13 cellular contexts compared by ENCODE assay signal in genomic region chr19:11164879-11165406, GRCh38. TPM values are rescaled to one million over a fixed set of nuclear protein-coding genes. Genes with fewer than 3 reads are reported as not detected.
DNase-seq lines count a peak whose midpoint lies in the region; ATAC-seq and TF ChIP-seq lines count a peak whose summit lies in the region.
"Had no signal": no experiment of that assay in that cellular context is flagged by ENCODE, and none has a peak within 500 bp of the region (broad histone marks: within the 10 kb centered on the region; RNA-seq: fewer than 3 reads in every experiment).

No MANE protein-coding gene starts in this region.

- peaks cover 4% of the 10 kb centered on the region for H3K36me3 ChIP-seq in breast epithelium
- H3K36me3 ChIP-seq in mammary epithelial cell (ENCODE audit: insufficient read depth, low read length): no peaks in the 10 kb centered on the region

- intact Hi-C loops in breast epithelium (cut with DNase I; ENCODE audit: low total_unique reads): no loop called here
- intact Hi-C loops in mammary epithelial cell (cut with micrococcal nuclease): no loop called here
- intact Hi-C loops in Right ventricle myocardium superior (cut with DNase I): no loop called here

- H2AFZ ChIP-seq in mammary epithelial cell (ENCODE audit: low read depth, low read length): no peak overlapping the region

- peak; percentile 72 for ATAC-seq in Right ventricle myocardium superior (ENCODE audit: poor library complexity)
- no peak for ATAC-seq in GM18867 (IDR thresholded peaks at IDR 0.05; ENCODE audit: unreplicated experiment)
- ATAC-seq: T-cell had no signal

- no peaks in the 10 kb centered on the region for H3K79me2 ChIP-seq in mammary epithelial cell (ENCODE audit: insufficient read depth, low read length)

- H3K9me3 ChIP-seq in breast epithelium (no peaks in the 10 kb centered on the region), mammary epithelial cell (replicated peaks; ENCODE audit: insufficient read depth, low read length) (no peaks in the 10 kb centered on the region)

- H3K27me3 ChIP-seq in breast epithelium: no peaks in the 10 kb centered on the region
- no peaks in the 10 kb centered on the region for H3K27me3 ChIP-seq in mammary epithelial cell (ENCODE audit: insufficient read depth, low read length)

- 86% methylated on average over 14 of the region's 17 CpGs for WGBS in mammary epithelial cell (ENCODE audit: low coverage, missing lambda C conversion rate)

- no peak for TF ChIP-seq CTCF in breast epithelium (IDR thresholded peaks at IDR 0.05)
- TF ChIP-seq CTCF in mammary epithelial cell (conservative IDR thresholded peaks at IDR 0.05 in 1 of 2, IDR thresholded peaks at IDR 0.05 in 1 of 2; ENCODE audit: extremely low read depth in 1 of 2, insufficient read depth in 1 of 2, low read depth in 1 of 2, low read length in 2 of 2): no peak

- CTCF ChIA-PET in mammary epithelial cell (lab: Charles Lee; ENCODE audit: low non-redundant PET): no interaction called here

- TF ChIP-seq POLR2A in breast epithelium (IDR thresholded peaks at IDR 0.05): no peak

- dilution Hi-C loops in mammary epithelial cell (cut with HindIII; ENCODE audit: low sequenced_read_pairs): no loop called here

- DNase-seq in breast epithelium (ENCODE audit: low spot score in 2 of 2): no peak
- no peak for DNase-seq in mammary epithelial cell
- DNase-seq in Right ventricle myocardium superior: peak; percentile 92
- peak in 47 of 56 donors; percentile 8 to 76 (median 41) for DNase-seq in nucleus accumbens (lab: John Stamatoyannopoulos, UW)
- DNase-seq in DMS114 treated with DMSO at 0.1 percent for 48 hours (lab: John Stamatoyannopoulos, UW; ENCODE audit: unreplicated experiment): no peak
- no peak for DNase-seq in NCI-H748 treated with DMSO at 0.1 percent for 48 hours (lab: John Stamatoyannopoulos, UW)
- DNase-seq in NCI-H2029 treated with DMSO at 0.1 percent for 48 hours (lab: John Stamatoyannopoulos, UW): no peak
- DNase-seq: activated T-cell treated with anti-CD3 and anti-CD28 coated beads, Interleukin-2, amount 50 U/mL, for 24 hours; glutamatergic neuron; NCI-H226; T-cell had no signal

- H3K27ac ChIP-seq in breast epithelium (peak overlapping the region; percentile 71 to 91), mammary epithelial cell (ENCODE audit: insufficient read depth, low read depth, low read length) (no peak overlapping the region)
- H3K27ac ChIP-seq: 22Rv1 had no signal

- H4K20me1 ChIP-seq in mammary epithelial cell (ENCODE audit: insufficient read depth, low read length): no peaks in the 10 kb centered on the region

- no TSS peak for BruUV-seq in mammary epithelial cell (replicated peaks; lab: Mats Ljungman, UMichigan)

- no peak overlapping the region for H3K9ac ChIP-seq in mammary epithelial cell (ENCODE audit: insufficient read depth, low read length)

- H3K4me1 ChIP-seq in breast epithelium: peaks cover 0 to 2% of the 10 kb centered on the region in 2 donors
- H3K4me1 ChIP-seq in mammary epithelial cell (ENCODE audit: insufficient read depth, low read length): peaks cover 18% of the 10 kb centered on the region

- H3K4me2 ChIP-seq in mammary epithelial cell (ENCODE audit: insufficient read depth, low read depth, low read length): no peak overlapping the region

- in situ Hi-C loops in mammary epithelial cell (cut with MboI; ENCODE audit: low sequenced_read_pairs in 2 of 2): no loop called here

- H3K4me3 ChIP-seq in breast epithelium (peak overlapping the region; percentile 20 to 41 (median 28)), mammary epithelial cell (replicated peaks in 1 of 3; ENCODE audit: insufficient read depth in 1 of 3, low read depth in 2 of 3, low read length in 3 of 3) (no peak overlapping the region)

RNA-seq across cellular contexts. Expression of gene SPC24, which starts 9.4 kb away (rescaled TPM):
- total RNA-seq in breast epithelium (1 to 10 TPM in 2 of 3 donors, under 1 TPM in 1; 0.66 to 4.8 (median 2.3) TPM), mammary epithelial cell (10 to 100 TPM in 1 of 2 donors, 1 to 10 TPM in 1; 2.2 to 35.4 TPM), Right ventricle myocardium superior (6.7 TPM)
- polyA plus RNA-seq in mammary epithelial cell: 24.8 TPM
- polyA minus RNA-seq in mammary epithelial cell: 23.2 TPM

RNA-seq across cellular contexts. Expression of gene KANK2, which starts 32.4 kb away (rescaled TPM):
- 100 to 1,000 TPM; 142 to 477 (median 197) TPM for total RNA-seq in breast epithelium
- total RNA-seq in mammary epithelial cell: 10 to 100 TPM; 18.2 to 19.4 TPM
- polyA plus RNA-seq in mammary epithelial cell: 14.7 TPM
- 34.0 TPM for polyA minus RNA-seq in mammary epithelial cell
- 383 TPM for total RNA-seq in Right ventricle myocardium superior

Comparison
In these comparisons a context has a peak if more than half of its experiments do, and no peak if none do; other contexts are left out.
1. H3K4me3 ChIP-seq: peak in breast epithelium (3 of 3); none in mammary epithelial cell (0 of 3).
2. RNA of gene KANK2, which starts 32.4 kb away (total RNA-seq): 383 TPM in Right ventricle myocardium superior (single experiment) and 142 to 477 TPM in breast epithelium; 18.2 to 19.4 TPM in mammary epithelial cell; every median in the first group is over 4 times any median in the second.
3. DNase-seq: peak in Right ventricle myocardium superior (single experiment) and nucleus accumbens (47 of 56); none in breast epithelium (0 of 2), mammary epithelial cell (single experiment), DMS114 treated with DMSO at 0.1 percent for 48 hours (single experiment), NCI-H748 treated with DMSO at 0.1 percent for 48 hours (single experiment) and NCI-H2029 treated with DMSO at 0.1 percent for 48 hours (single experiment).